7 cellular contexts compared by ENCODE assay signal in genomic region chr16:50594332-50595260, GRCh38.
"Had no signal": no experiment of that assay in that cellular context is flagged by ENCODE, and none has a peak within 500 bp of the region (broad histone marks: within the 10 kb centered on the region; RNA-seq: fewer than 3 reads in every experiment).

No MANE protein-coding gene starts in this region.

- FAIRE-seq: pancreas, small intestine had no signal

- ATAC-seq: pancreas had no signal

- H3K27me3 ChIP-seq: pancreas, transverse colon had no signal

- H3K9me3 ChIP-seq: pancreas, transverse colon had no signal

- H3K4me3 ChIP-seq: pancreas, transverse colon had no signal

- H3K27ac ChIP-seq: pancreas had no signal

- H3K36me3 ChIP-seq: pancreas, transverse colon had no signal

- DNase-seq: activated CD4-positive, alpha-beta T cell treated with anti-CD3 and anti-CD28 coated beads, Interleukin-2, amount 50 U/mL, for 4 hours; activated CD4-positive, CD25-positive, alpha-beta regulatory T cell treated with anti-CD3 and anti-CD28 coated beads, Interleukin-2, amount 50 U/mL, for 72 hours; activated effector memory CD4-positive, alpha-beta T cell treated with Interleukin-2 at 50 U/mL for 16 hours; activated T-cell treated with anti-CD3 and anti-CD28 coated beads, Interleukin-2, amount 50 U/mL, for 1 hour; small intestine; transverse colon had no signal
